10 cellular contexts compared by ENCODE assay signal in the genomic region with DNA sequence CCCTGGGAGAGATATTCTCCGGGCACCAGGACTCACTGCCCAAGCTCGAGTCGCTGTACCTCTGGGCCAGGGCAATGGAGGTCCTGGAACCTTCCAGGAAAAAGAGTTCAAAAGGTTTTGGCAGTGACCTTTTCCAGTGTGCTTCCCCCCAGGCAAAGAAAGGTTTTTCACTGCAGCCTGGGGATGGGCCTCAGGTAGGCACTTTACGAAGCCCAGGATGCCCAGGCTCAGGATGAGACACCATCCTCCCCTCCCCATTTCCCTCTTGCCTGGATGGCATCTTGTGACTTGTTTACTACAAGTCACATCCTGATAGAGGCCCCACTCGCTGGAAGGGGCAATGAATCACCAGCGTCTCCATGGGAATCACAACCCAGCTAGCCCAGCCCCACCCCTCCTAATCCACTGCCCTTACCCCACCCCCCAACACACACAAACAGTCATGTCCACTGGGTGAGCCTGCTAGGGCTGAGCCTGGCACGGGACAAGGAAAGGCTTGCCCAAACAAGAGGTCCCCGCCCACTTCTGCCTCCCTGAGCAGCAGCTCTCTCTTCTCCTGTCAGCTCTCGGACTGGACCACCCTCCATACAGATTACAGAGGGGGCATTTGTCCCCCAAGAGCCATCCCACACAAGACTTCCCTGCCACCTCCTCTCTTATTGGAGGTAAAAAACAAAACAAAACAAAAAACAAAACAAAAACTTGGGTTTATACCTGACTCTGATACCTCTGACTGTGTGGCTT.
DNase-seq lines count a peak whose midpoint lies in the region; ATAC-seq and TF ChIP-seq lines count a peak whose summit lies in the region.
"Had no signal": no experiment of that assay in that cellular context is flagged by ENCODE, and none has a peak within 500 bp of the region (broad histone marks: within the 10 kb centered on the region; RNA-seq: fewer than 3 reads in every experiment).

No MANE protein-coding gene starts in this region.

- H3K9me3 ChIP-seq in IMR-90 (ENCODE audit: control insufficient read depth, insufficient read depth, low read length): no peaks in the 10 kb centered on the region

- H4K5ac ChIP-seq in IMR-90 (ENCODE audit: low read depth, low read length): peak overlapping the region; percentile 30

- POLR2A ChIA-PET in IMR-90 (lab: Charles Lee; ENCODE audit: unreplicated experiment): no interaction called here
- POLR2A ChIA-PET in activated CD8-positive, alpha-beta T cell treated with anti-CD3 and anti-CD28 coated beads for 36 hours (lab: Charles Lee): interaction anchor here (0.8 kb wide), 1 partner anchor 16 kb away, joined by 4 read pairs; no protein-coding TSS in a partner anchor

- H2BK5ac ChIP-seq in IMR-90 (ENCODE audit: low read depth, low read length, poor library complexity, severe bottlenecking): peak overlapping the region; percentile 95

- H3K14ac ChIP-seq in IMR-90 (replicated peaks; ENCODE audit: low read depth, low read length): peak overlapping the region; percentile 77

- peaks cover 22% of the 10 kb centered on the region for H3K4me1 ChIP-seq in IMR-90 (ENCODE audit: control insufficient read depth, insufficient read depth, low read length)

- H3K9me1 ChIP-seq in IMR-90 (ENCODE audit: insufficient read depth, low read length): peaks cover 32% of the 10 kb centered on the region

- H3K4me3 ChIP-seq in IMR-90 (ENCODE audit: insufficient read depth, low read depth, low read length): no peak overlapping the region
- no peak overlapping the region for H3K4me3 ChIP-seq in choroid plexus epithelial cell (ENCODE audit: low read depth, low read length)
- H3K4me3 ChIP-seq: SK-N-MC had no signal

- peak overlapping the region; percentile 95 for H2BK20ac ChIP-seq in IMR-90 (ENCODE audit: low read depth, low read length)

- TF ChIP-seq RAD21 in IMR-90 (IDR thresholded peaks at IDR 0.05; ENCODE audit: low read length): peak; percentile 17

- DNase-seq in ACHN (peak; percentile 98), IMR-90 (peak; percentile 98), choroid plexus epithelial cell (ENCODE audit: low read depth) (peak; percentile 94), lung microvascular endothelial cell (ENCODE audit: low read depth in 2 of 2) (peak; percentile 98 to 99)
- no peak for DNase-seq in activated CD8-positive, alpha-beta T cell treated with anti-CD3 and anti-CD28 coated beads for 36 hours
- DNase-seq: naive B cell had no signal

- peak overlapping the region; percentile 92 for H2AK5ac ChIP-seq in IMR-90 (ENCODE audit: low read depth, low read length)

- no peak for TF ChIP-seq CTCF in IMR-90 (conservative IDR thresholded peaks at IDR 0.05; ENCODE audit: low read depth, low read length)
- TF ChIP-seq CTCF in choroid plexus epithelial cell (conservative IDR thresholded peaks at IDR 0.05; ENCODE audit: low read depth, low read length): no peak
- TF ChIP-seq CTCF in activated CD8-positive, alpha-beta T cell treated with anti-CD3 and anti-CD28 coated beads for 36 hours (IDR thresholded peaks at IDR 0.05): no peak

- H3K36me3 ChIP-seq in IMR-90 (ENCODE audit: control insufficient read depth, insufficient read depth, low read length): no peaks in the 10 kb centered on the region

- in situ Hi-C loops in ACHN (cut with HindIII; ENCODE audit: low pct_ligation_motif_present, low pct_unique_long_range_greater_than_20kb, low sequenced_read_pairs) (no loop called here), IMR-90 (cut with MboI; ENCODE audit: low sequenced_read_pairs) (no loop called here)

- peak overlapping the region; percentile 36 for H3K4me2 ChIP-seq in IMR-90 (ENCODE audit: low read depth, low read length)

- peak overlapping the region; percentile 53 for H3K56ac ChIP-seq in IMR-90 (ENCODE audit: extremely low read depth, insufficient read depth, low read length)

- H3K23ac ChIP-seq in IMR-90 (ENCODE audit: low read depth, low read length): peak overlapping the region; percentile 84

- H3K9me3 Mint-ChIP-seq in activated CD8-positive, alpha-beta T cell treated with anti-CD3 and anti-CD28 coated beads for 36 hours: no peaks in the 10 kb centered on the region

- no peaks in the 10 kb centered on the region for H3K27me3 ChIP-seq in IMR-90 (ENCODE audit: control insufficient read depth, insufficient read depth, low read length)

- WGBS in IMR-90 (ENCODE audit: extremely low coverage in 2 of 2, insufficient read length in 1 of 2), 2 experiments: 0% methylated on average over 4 of the region's 9 CpGs; no CpG with 5 or more reads in 1 of the 2 experiments

- peak overlapping the region; percentile 74 for H3K27ac ChIP-seq in IMR-90 (ENCODE audit: insufficient read depth, low read length)
- H3K27ac ChIP-seq: SK-N-MC had no signal

- H3K18ac ChIP-seq in IMR-90 (ENCODE audit: low read depth, low read length): peak overlapping the region; percentile 53

- no peaks in the 10 kb centered on the region for H4K20me1 ChIP-seq in IMR-90 (ENCODE audit: insufficient read depth, low read length)

- H3K36me3 Mint-ChIP-seq in activated CD8-positive, alpha-beta T cell treated with anti-CD3 and anti-CD28 coated beads for 36 hours (ENCODE audit: low read depth): no peaks in the 10 kb centered on the region
- H3K36me3 Mint-ChIP-seq: naive B cell had no signal

- no peak overlapping the region for H3K4me3 Mint-ChIP-seq in activated CD8-positive, alpha-beta T cell treated with anti-CD3 and anti-CD28 coated beads for 36 hours
- H3K4me3 Mint-ChIP-seq: naive B cell had no signal

- 0 out of 2 replicates have a peak, but pooled peaks have one; percentile 56 for TF ChIP-seq POLR2A in IMR-90 (IDR thresholded peaks at IDR 0.05; ENCODE audit: low read depth, low read length)

- peaks cover 20% of the 10 kb centered on the region for H3K4me1 Mint-ChIP-seq in activated CD8-positive, alpha-beta T cell treated with anti-CD3 and anti-CD28 coated beads for 36 hours (ENCODE audit: low read depth)
- H3K4me1 Mint-ChIP-seq: naive B cell had no signal

- H4K8ac ChIP-seq in IMR-90 (ENCODE audit: low read depth in 2 of 2, low read length in 2 of 2): peak overlapping the region; percentile 59 to 82

- peaks cover 0 to 8% of the 10 kb centered on the region in 2 experiments; a peak in 2 of 4 replicates for H3K79me1 ChIP-seq in IMR-90 (ENCODE audit: low read depth in 1 of 2, low read length in 2 of 2)

- no TSS peak for BruUV-seq in IMR-90 (replicated peaks; lab: Mats Ljungman, UMichigan)

- peak overlapping the region; percentile 89; the same call in 2 of the 3 replicates for H2BK15ac ChIP-seq in IMR-90 (ENCODE audit: low read depth, low read length)

- peak overlapping the region; percentile 84 for H3K4ac ChIP-seq in IMR-90 (ENCODE audit: low read depth, low read length)

- no peak overlapping the region for H3K27ac Mint-ChIP-seq in activated CD8-positive, alpha-beta T cell treated with anti-CD3 and anti-CD28 coated beads for 36 hours

- peak; percentile 92 for ATAC-seq in IMR-90 (ENCODE audit: low read depth)
- no peak for ATAC-seq in HG02678 (IDR thresholded peaks at IDR 0.05; ENCODE audit: unreplicated experiment)
- no peak for ATAC-seq in activated CD8-positive, alpha-beta T cell treated with anti-CD3 and anti-CD28 coated beads for 36 hours
- no peak for ATAC-seq in GM18873 (IDR thresholded peaks at IDR 0.05; ENCODE audit: low FRiP score, unreplicated experiment)
- no peak for ATAC-seq in HG02885 (IDR thresholded peaks at IDR 0.05; ENCODE audit: poor library complexity, unreplicated experiment)

- H2AK9ac ChIP-seq in IMR-90 (replicated peaks; ENCODE audit: low read depth, low read length, poor library complexity): peak overlapping the region; percentile 86

- CTCF ChIA-PET in IMR-90 (lab: Yijun Ruan, JAX): interaction anchor here (1.4 kb wide), 1 partner anchor 44 kb away, joined by 5 read pairs; no protein-coding TSS in a partner anchor
- CTCF ChIA-PET in activated CD8-positive, alpha-beta T cell treated with anti-CD3 and anti-CD28 coated beads for 36 hours (lab: Charles Lee): no interaction called here

- intact Hi-C loops in IMR-90 (cut with micrococcal nuclease): loop anchor here (1.0 to 2.0 kb wide), 4 partner anchors 28 to 99 kb away; a partner anchor contains a TSS
- intact Hi-C loops in activated CD8-positive, alpha-beta T cell treated with anti-CD3 and anti-CD28 coated beads for 36 hours (cut with micrococcal nuclease): no loop called here

- peak overlapping the region; percentile 63 for H4K91ac ChIP-seq in IMR-90 (ENCODE audit: insufficient read depth, low read depth, low read length)

- peak overlapping the region; percentile 12; the same call in 1 of the 2 replicates for H3K9ac ChIP-seq in IMR-90 (ENCODE audit: low read depth, low read length)

- dilution Hi-C loops in IMR-90 (cut with HindIII; ENCODE audit: low sequenced_read_pairs, unreplicated experiment): no loop called here

- H2BK120ac ChIP-seq in IMR-90 (ENCODE audit: low read depth, low read length): peak overlapping the region; percentile 91

- peaks cover 2% of the 10 kb centered on the region for H3K27me3 Mint-ChIP-seq in activated CD8-positive, alpha-beta T cell treated with anti-CD3 and anti-CD28 coated beads for 36 hours

- H2AFZ ChIP-seq in IMR-90 (replicated peaks; ENCODE audit: low read length, poor library complexity): peak overlapping the region; percentile 65

TF ChIP-seq in IMR-90, 13 proteins besides CTCF, POLR2A, EP300 and RAD21 (continues in another document):
- TF ChIP-seq BHLHE40 (IDR thresholded peaks at IDR 0.05; ENCODE audit: low read depth, low read length): peak; percentile 97
- TF ChIP-seq, protein P1, sequence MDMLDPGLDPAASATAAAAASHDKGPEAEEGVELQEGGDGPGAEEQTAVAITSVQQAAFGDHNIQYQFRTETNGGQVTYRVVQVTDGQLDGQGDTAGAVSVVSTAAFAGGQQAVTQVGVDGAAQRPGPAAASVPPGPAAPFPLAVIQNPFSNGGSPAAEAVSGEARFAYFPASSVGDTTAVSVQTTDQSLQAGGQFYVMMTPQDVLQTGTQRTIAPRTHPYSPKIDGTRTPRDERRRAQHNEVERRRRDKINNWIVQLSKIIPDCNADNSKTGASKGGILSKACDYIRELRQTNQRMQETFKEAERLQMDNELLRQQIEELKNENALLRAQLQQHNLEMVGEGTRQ (IDR thresholded peaks at IDR 0.05; ENCODE audit: low read depth, low read length): no peak; the same call in 1 of the 2 replicates
- TF ChIP-seq SMC3 (IDR thresholded peaks at IDR 0.05; ENCODE audit: low read depth, low read length): 0 out of 2 replicates have a peak, but pooled peaks have one; percentile 8
- TF ChIP-seq NFE2L2 (IDR thresholded peaks at IDR 0.05; ENCODE audit: low read depth, low read length): no peak
- TF ChIP-seq RFX5 (IDR thresholded peaks at IDR 0.05; ENCODE audit: low read depth, low read length): no peak
- 0 out of 2 replicates have a peak, but pooled peaks have one; percentile 18 for TF ChIP-seq MAFK (IDR thresholded peaks at IDR 0.05; ENCODE audit: low read depth, low read length)
